ENCODE assay signal across 12 cellular contexts in genomic region chr21:45469273-45470086, GRCh38.
DNase-seq lines count a peak whose midpoint lies in the region; ATAC-seq and TF ChIP-seq lines count a peak whose summit lies in the region.
"Had no signal": no experiment of that assay in that cellular context is flagged by ENCODE, and none has a peak within 500 bp of the region (broad histone marks: within the 10 kb centered on the region; RNA-seq: fewer than 3 reads in every experiment).

No MANE protein-coding gene starts in this region.

- 0 out of 2 replicates have a peak, but pooled peaks cover 2% of the 10 kb centered on the region for H3K9me3 ChIP-seq in SJSA1 (replicated peaks)
- H3K9me3 ChIP-seq in gastroesophageal sphincter = no peaks in the 10 kb centered on the region
- no peaks in the 10 kb centered on the region for H3K9me3 ChIP-seq in transverse colon
- H3K9me3 ChIP-seq: colonic mucosa had no signal

- H3K36me3 ChIP-seq in SJSA1 = no peaks in the 10 kb centered on the region; the same call in 1 of the 2 replicates
- H3K36me3 ChIP-seq in gastroesophageal sphincter = peaks cover 0 to 13% of the 10 kb centered on the region in 2 donors
- H3K36me3 ChIP-seq in transverse colon = no peaks in the 10 kb centered on the region
- H3K36me3 ChIP-seq: colonic mucosa had no signal

- ATAC-seq in gastroesophageal sphincter (no peak), GM21529 (IDR thresholded peaks at IDR 0.05; ENCODE audit: unreplicated experiment) (no peak)
- ATAC-seq: stimulated activated naive CD8-positive, alpha-beta T cell treated with anti-CD3 and anti-CD28 coated beads, Interleukin-15, Interleukin-2, amounts not matched to agents 100 U/mL and 50 U/mL, for 24 hours had no signal

- 85 to 93% methylated on average over 3 to 8 of the region's 24 CpGs for WGBS in gastroesophageal sphincter (ENCODE audit: low coverage in 1 of 2), 2 donors
- WGBS in transverse colon (ENCODE audit: low coverage in 1 of 2), 2 donors = 62% methylated on average over 22 of the region's 24 CpGs; no CpG with 5 or more reads in 1 of the 2 donors

- H3K27me3 ChIP-seq in SJSA1 (replicated peaks) (no peaks in the 10 kb centered on the region), gastroesophageal sphincter (peaks cover 15% of the 10 kb centered on the region), transverse colon (no peaks in the 10 kb centered on the region)
- H3K27me3 ChIP-seq: colonic mucosa had no signal

- intact Hi-C loops in transverse colon (cut with DNase I; ENCODE audit: low total_unique reads) = no loop called here

- POLR2A ChIA-PET in activated CD4-positive, alpha-beta T cell treated with anti-CD3 and anti-CD28 coated beads, Interleukin-2, amount 10 ng/mL, durations not matched to agents 7 days and 5 days (lab: Charles Lee) = no interaction called here
- POLR2A ChIA-PET in HEK293T (lab: Yijun Ruan, JAX) = no interaction called here

- CTCF ChIA-PET in activated CD4-positive, alpha-beta T cell treated with anti-CD3 and anti-CD28 coated beads, Interleukin-2, amount 10 ng/mL, durations not matched to agents 7 days and 5 days (lab: Charles Lee) = no interaction called here
- CTCF ChIA-PET in HEK293T (lab: Yijun Ruan, JAX) = no interaction called here

- H3K36me3 Mint-ChIP-seq in nephron progenitor cell (ENCODE audit: low read depth) = peaks cover 16% of the 10 kb centered on the region
- no peaks in the 10 kb centered on the region for H3K36me3 Mint-ChIP-seq in activated CD4-positive, alpha-beta T cell treated with anti-CD3 and anti-CD28 coated beads, Interleukin-2, amount 10 ng/mL, durations not matched to agents 7 days and 5 days (ENCODE audit: low read depth)

- H3K4me3 Mint-ChIP-seq in nephron progenitor cell = peak overlapping the region; percentile 34
- no peak overlapping the region for H3K4me3 Mint-ChIP-seq in activated CD4-positive, alpha-beta T cell treated with anti-CD3 and anti-CD28 coated beads, Interleukin-2, amount 10 ng/mL, durations not matched to agents 7 days and 5 days

- no peak for TF ChIP-seq CTCF in gastroesophageal sphincter (IDR thresholded peaks at IDR 0.05)
- no peak for TF ChIP-seq CTCF in nephron progenitor cell (IDR thresholded peaks at IDR 0.05)
- TF ChIP-seq CTCF in transverse colon (IDR thresholded peaks at IDR 0.05) = no peak

- peaks cover 3% of the 10 kb centered on the region for H3K9me3 Mint-ChIP-seq in nephron progenitor cell
- peaks cover 4% of the 10 kb centered on the region for H3K9me3 Mint-ChIP-seq in activated CD4-positive, alpha-beta T cell treated with anti-CD3 and anti-CD28 coated beads, Interleukin-2, amount 10 ng/mL, durations not matched to agents 7 days and 5 days

- peak overlapping the region; percentile 60 for H3K27ac Mint-ChIP-seq in nephron progenitor cell
- no peak overlapping the region for H3K27ac Mint-ChIP-seq in activated CD4-positive, alpha-beta T cell treated with anti-CD3 and anti-CD28 coated beads, Interleukin-2, amount 10 ng/mL, durations not matched to agents 7 days and 5 days

- H3K4me3 ChIP-seq in SJSA1 (peak overlapping the region; percentile 9; the same call in 1 of the 2 replicates), gastroesophageal sphincter (no peak overlapping the region), transverse colon (no peak overlapping the region)
- H3K4me3 ChIP-seq: colonic mucosa had no signal

- in situ Hi-C loops in transverse colon (cut with MboI; ENCODE audit: low pct_ligation_motif_present in 1 of 4, low pct_unique_long_range_greater_than_20kb in 1 of 4, low sequenced_read_pairs in 3 of 4) = loop anchor here in 3 of 4 donors (10.0 to 25.0 kb wide), 3 partner anchors 125 to 307 kb away; partner anchors contain the start of gene POFUT2 (in 1 of the 3)

- peaks cover 52% of the 10 kb centered on the region for H3K4me1 ChIP-seq in SJSA1 (replicated peaks)
- peaks cover 0 to 70% (median 22%) of the 10 kb centered on the region in 3 donors for H3K4me1 ChIP-seq in gastroesophageal sphincter
- H3K4me1 ChIP-seq in transverse colon = peaks cover 6 to 33% (median 13%) of the 10 kb centered on the region in 4 donors
- H3K4me1 ChIP-seq: colonic mucosa had no signal

- TF ChIP-seq POLR2A in gastroesophageal sphincter (IDR thresholded peaks at IDR 0.05) (no peak), transverse colon (IDR thresholded peaks at IDR 0.05) (no peak)

- no peak for TF ChIP-seq EP300 in gastroesophageal sphincter (IDR thresholded peaks at IDR 0.05)
- TF ChIP-seq EP300 in transverse colon (IDR thresholded peaks at IDR 0.05; ENCODE audit: low read depth) = no peak

- no peaks in the 10 kb centered on the region for H3K27me3 Mint-ChIP-seq in nephron progenitor cell (ENCODE audit: low read depth, poor library complexity)
- no peaks in the 10 kb centered on the region for H3K27me3 Mint-ChIP-seq in activated CD4-positive, alpha-beta T cell treated with anti-CD3 and anti-CD28 coated beads, Interleukin-2, amount 10 ng/mL, durations not matched to agents 7 days and 5 days

- DNase-seq in SJSA1 (ENCODE audit: low read depth in 1 of 2, low spot score in 2 of 2) = peak in 1 of 2 experiments; percentile 19
- DNase-seq in nephron progenitor cell = peak; percentile 49
- no peak for DNase-seq in transverse colon
- DNase-seq in activated CD4-positive, alpha-beta T cell treated with anti-CD3 and anti-CD28 coated beads, Interleukin-2, amount 10 ng/mL, durations not matched to agents 7 days and 5 days = no peak
- DNase-seq in NCI-H526 (lab: John Stamatoyannopoulos, UW) = no peak
- DNase-seq in HEK293T (ENCODE audit: extremely low spot score) = no peak
- DNase-seq: colonic mucosa; KBM-7; NCI-H526 treated with DMSO at 0.1 percent for 48 hours; stimulated activated naive CD8-positive, alpha-beta T cell treated with anti-CD3 and anti-CD28 coated beads, Interleukin-15, Interleukin-2, amounts not matched to agents 100 U/mL and 50 U/mL, for 24 hours had no signal

- peaks cover 50% of the 10 kb centered on the region for H3K4me1 Mint-ChIP-seq in nephron progenitor cell
- peaks cover 7% of the 10 kb centered on the region for H3K4me1 Mint-ChIP-seq in activated CD4-positive, alpha-beta T cell treated with anti-CD3 and anti-CD28 coated beads, Interleukin-2, amount 10 ng/mL, durations not matched to agents 7 days and 5 days

- H3K27ac ChIP-seq in SJSA1 (0 out of 2 replicates have a peak overlapping the region, but pooled peaks have one; percentile 37), gastroesophageal sphincter (peak overlapping the region in 3 of 4 donors; percentile 47 to 84 (median 55)), transverse colon (peak overlapping the region; percentile 45 to 81 (median 70))
- H3K27ac ChIP-seq: colonic mucosa had no signal

TF ChIP-seq in HEK293T, 16 proteins besides CTCF, POLR2A, EP300 and RAD21:
- TF ChIP-seq ARNT (IDR thresholded peaks at IDR 0.05) (no peak), SUZ12 (IDR thresholded peaks at IDR 0.05) (no peak), FOXK2 (IDR thresholded peaks at IDR 0.05) (no peak), NFRKB (IDR thresholded peaks at IDR 0.05) (no peak), FOXM1 (IDR thresholded peaks at IDR 0.05; ENCODE audit: borderline replicate concordance) (no peak), ELF4 (IDR thresholded peaks at IDR 0.05) (no peak), TARDBP (IDR thresholded peaks at IDR 0.05) (no peak), HDGF (IDR thresholded peaks at IDR 0.05; ENCODE audit: borderline replicate concordance) (no peak), FOXA1 (IDR thresholded peaks at IDR 0.05) (no peak), BHLHE40 (IDR thresholded peaks at IDR 0.05; ENCODE audit: borderline replicate concordance) (no peak), SP1 (IDR thresholded peaks at IDR 0.05) (no peak), LEF1 (IDR thresholded peaks at IDR 0.05; ENCODE audit: borderline replicate concordance) (no peak), CTBP1 (IDR thresholded peaks at IDR 0.05; ENCODE audit: borderline replicate concordance) (no peak), L3MBTL2 (conservative IDR thresholded peaks at IDR 0.05) (no peak), ZNF384 (IDR thresholded peaks at IDR 0.05) (no peak)
- TF ChIP-seq, protein P1, sequence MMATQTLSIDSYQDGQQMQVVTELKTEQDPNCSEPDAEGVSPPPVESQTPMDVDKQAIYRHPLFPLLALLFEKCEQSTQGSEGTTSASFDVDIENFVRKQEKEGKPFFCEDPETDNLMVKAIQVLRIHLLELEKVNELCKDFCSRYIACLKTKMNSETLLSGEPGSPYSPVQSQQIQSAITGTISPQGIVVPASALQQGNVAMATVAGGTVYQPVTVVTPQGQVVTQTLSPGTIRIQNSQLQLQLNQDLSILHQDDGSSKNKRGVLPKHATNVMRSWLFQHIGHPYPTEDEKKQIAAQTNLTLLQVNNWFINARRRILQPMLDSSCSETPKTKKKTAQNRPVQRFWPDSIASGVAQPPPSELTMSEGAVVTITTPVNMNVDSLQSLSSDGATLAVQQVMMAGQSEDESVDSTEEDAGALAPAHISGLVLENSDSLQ (IDR thresholded peaks at IDR 0.05) = no peak
